21 cellular contexts compared by ENCODE assay signal in the genomic region with DNA sequence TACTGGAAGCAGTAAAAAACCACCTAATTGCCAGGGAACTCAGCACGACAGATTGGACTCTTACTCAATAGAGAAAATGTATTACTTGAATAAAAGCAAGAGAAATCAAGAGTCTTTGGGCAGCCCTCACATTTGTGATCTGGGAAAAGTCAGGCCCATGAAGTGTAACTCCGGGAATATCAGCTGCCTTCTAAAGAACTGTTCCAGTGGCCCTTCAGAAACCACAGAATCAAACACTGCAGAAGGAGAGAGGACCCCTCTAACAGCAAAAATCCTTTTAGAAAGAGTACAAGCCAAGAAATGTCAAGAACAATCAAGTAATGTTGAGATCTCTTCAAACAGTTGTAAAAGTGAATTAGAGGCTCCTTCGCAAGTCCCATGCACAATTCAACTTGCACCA.
"Had no signal": no experiment of that assay in that cellular context is flagged by ENCODE, and none has a peak within 500 bp of the region (broad histone marks: within the 10 kb centered on the region; RNA-seq: fewer than 3 reads in every experiment).

No MANE protein-coding gene starts in this region.

- H3K4me1 ChIP-seq: Peyer's patch had no signal

- H3K9me3 ChIP-seq: Peyer's patch, SJCRH30 had no signal

- DNase-seq: IMR-90, Karpas-422, KG1, MM.1S, NCI-H1092 treated with DMSO at 0.1 percent for 48 hours, NCI-H1436, NCI-H187, NCI-H2029, NCI-H2227 treated with DMSO at 0.1 percent for 48 hours, NCI-H446, NCI-H510A, NCI-H524 treated with DMSO at 0.1 percent for 48 hours, NCI-H69, NCI-H774, PC-9, Peyer's patch, SHP77 treated with DMSO at 0.1 percent for 48 hours, SJCRH30, T-helper 1 cell had no signal

- ATAC-seq: Right ventricle myocardium inferior, SK-N-SH treated with all-trans-retinoic acid at 6 μM for 48 hours had no signal

- H3K27me3 ChIP-seq: Peyer's patch, SJCRH30 had no signal

- H3K4me3 ChIP-seq: PC-9, Peyer's patch, SJCRH30 had no signal

- H3K36me3 ChIP-seq: Peyer's patch, SJCRH30 had no signal

- H3K27ac ChIP-seq: PC-9, Peyer's patch, SJCRH30 had no signal
